In the genomic region with DNA sequence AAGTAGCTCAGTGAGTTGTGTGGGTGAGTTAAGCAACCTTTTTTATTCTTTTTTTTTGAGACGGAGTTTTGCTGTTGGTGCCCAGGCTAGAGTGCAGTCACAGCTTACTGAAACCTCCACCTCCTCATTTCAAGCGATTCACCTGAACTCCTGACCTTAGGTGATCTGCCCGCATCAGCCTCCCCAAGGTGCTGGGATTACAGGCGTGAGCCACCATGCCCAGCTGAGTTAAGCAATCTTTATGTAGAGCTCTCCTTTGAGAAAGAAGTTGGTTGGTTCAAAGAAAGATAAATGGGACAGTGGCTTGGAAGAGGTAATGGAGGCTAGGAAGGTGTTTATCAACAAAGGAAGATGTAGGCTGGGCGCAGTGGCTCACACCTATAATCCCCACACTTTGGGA, we compare ENCODE assay signal across 12 cellular contexts. TPM values are rescaled to one million over a fixed set of nuclear protein-coding genes. Genes with fewer than 3 reads are reported as not detected.
DNase-seq lines count a peak whose midpoint lies in the region; ATAC-seq and TF ChIP-seq lines count a peak whose summit lies in the region.
"Had no signal": no experiment of that assay in that cellular context is flagged by ENCODE, and none has a peak within 500 bp of the region (broad histone marks: within the 10 kb centered on the region; RNA-seq: fewer than 3 reads in every experiment).

No MANE protein-coding gene starts in this region.

- TF ChIP-seq CTCF in GM06990 (IDR thresholded peaks at IDR 0.05; ENCODE audit: insufficient read depth, low read length, poor library complexity, severe bottlenecking) (no peak), OCI-LY3 (IDR thresholded peaks at IDR 0.05; ENCODE audit: low read depth, low read length) (no peak), dorsolateral prefrontal cortex (IDR thresholded peaks at IDR 0.05 in 54 of 56, conservative IDR thresholded peaks at IDR 0.05 in 2 of 56; ENCODE audit: low read depth in 1 of 56, partially characterized antibody in 56 of 56) (no peak), mesothelial cell of epicardium (IDR thresholded peaks at IDR 0.05; ENCODE audit: unreplicated experiment) (no peak)

- H3K4me3 ChIP-seq in GM06990 (replicated peaks; ENCODE audit: low read depth, low read length) (peak overlapping the region; percentile 82), OCI-LY3 (ENCODE audit: low read length) (peak overlapping the region; percentile 83), dorsolateral prefrontal cortex (peak overlapping the region in 46 of 59 donors; percentile 1 to 99 (median 90))

- H3K27me3 Mint-ChIP-seq in mesothelial cell of epicardium (ENCODE audit: low read depth) = no peaks in the 10 kb centered on the region

- intact Hi-C loops in dorsolateral prefrontal cortex (cut with DNase I) = loop anchor here in 1 of 2 donors (5.0 kb wide), 2 partner anchors 198 to 218 kb away; a partner anchor contains a TSS

- no peaks in the 10 kb centered on the region for H3K9me3 Mint-ChIP-seq in mesothelial cell of epicardium
- H3K9me3 Mint-ChIP-seq: immature natural killer cell had no signal

- peak overlapping the region; percentile 97 for H3K4me2 ChIP-seq in OCI-LY3 (ENCODE audit: low read length)

- peak overlapping the region; percentile 61 for H3K4me3 Mint-ChIP-seq in mesothelial cell of epicardium
- H3K4me3 Mint-ChIP-seq: immature natural killer cell had no signal

- peaks cover 3% of the 10 kb centered on the region; the same call in 1 of the 2 replicates for H3K9me3 ChIP-seq in OCI-LY3 (ENCODE audit: insufficient read depth, low read length)
- H3K9me3 ChIP-seq: Peyer's patch had no signal

- peaks cover 92% of the 10 kb centered on the region for H3K79me2 ChIP-seq in OCI-LY3 (ENCODE audit: low read length)

- no peaks in the 10 kb centered on the region for H3K36me3 Mint-ChIP-seq in mesothelial cell of epicardium

- peaks cover 75% of the 10 kb centered on the region for H4K20me1 ChIP-seq in OCI-LY3 (ENCODE audit: insufficient read depth, low read length)

- no peak for ATAC-seq in HG03342 (IDR thresholded peaks at IDR 0.05; ENCODE audit: unreplicated experiment)
- ATAC-seq in HG03175 (IDR thresholded peaks at IDR 0.05; ENCODE audit: unreplicated experiment) = no peak
- ATAC-seq in SK-N-SH treated with all-trans-retinoic acid at 6 μM for 48 hours = no peak

- H2AFZ ChIP-seq in OCI-LY3 (ENCODE audit: low read depth, low read length) = no peak overlapping the region

- no peak for DNase-seq in GM06990 (ENCODE audit: extremely low read depth, insufficient read length)
- DNase-seq in dorsolateral prefrontal cortex = no peak
- DNase-seq in mesothelial cell of epicardium (ENCODE audit: low spot score in 2 of 2, unreplicated experiment in 2 of 2) = no peak
- no peak for DNase-seq in NCI-H187 treated with DMSO at 0.1 percent for 48 hours (lab: John Stamatoyannopoulos, UW)
- DNase-seq: caudate nucleus, immature natural killer cell, NCI-H1417, Peyer's patch had no signal

- peaks cover 51% of the 10 kb centered on the region for H3K4me1 ChIP-seq in OCI-LY3 (ENCODE audit: low read length)

- peaks cover 47% of the 10 kb centered on the region for H3K4me1 Mint-ChIP-seq in mesothelial cell of epicardium

- H3K9ac ChIP-seq in OCI-LY3 (ENCODE audit: low read length) = peak overlapping the region; percentile 6

- H3K36me3 ChIP-seq in GM06990 (ENCODE audit: control insufficient read depth, insufficient read depth, low read length) (peaks cover 7% of the 10 kb centered on the region), OCI-LY3 (replicated peaks; ENCODE audit: low read depth, low read length) (peaks cover 82% of the 10 kb centered on the region)

- H3K27ac ChIP-seq in OCI-LY3 (ENCODE audit: low read length) (peak overlapping the region; percentile 2; the same call in 1 of the 2 replicates), dorsolateral prefrontal cortex (peak overlapping the region in 7 of 59 donors; percentile 2 to 46 (median 12))
- H3K27ac ChIP-seq: Peyer's patch had no signal

- H3K27me3 ChIP-seq in GM06990 (replicated peaks; ENCODE audit: control insufficient read depth, insufficient read depth, low read length) (no peaks in the 10 kb centered on the region), OCI-LY3 (ENCODE audit: low read depth, low read length) (no peaks in the 10 kb centered on the region), dorsolateral prefrontal cortex (no peaks in the 10 kb centered on the region)
- H3K27me3 ChIP-seq: Peyer's patch had no signal

- peak overlapping the region; percentile 76 for H3K27ac Mint-ChIP-seq in mesothelial cell of epicardium

TF ChIP-seq in SK-N-SH treated with all-trans-retinoic acid at 6 μM for 48 hours, 23 proteins besides CTCF, POLR2A, EP300 and RAD21:
- TF ChIP-seq ESRRG (CRISPR knock-in tag; IDR thresholded peaks at IDR 0.05) = no peak
- no peak for TF ChIP-seq ARNTL (CRISPR knock-in tag; IDR thresholded peaks at IDR 0.05; ENCODE audit: borderline replicate concordance, low read depth)
- TF ChIP-seq RARB (CRISPR knock-in tag; IDR thresholded peaks at IDR 0.05) = no peak
- TF ChIP-seq, protein P1, sequence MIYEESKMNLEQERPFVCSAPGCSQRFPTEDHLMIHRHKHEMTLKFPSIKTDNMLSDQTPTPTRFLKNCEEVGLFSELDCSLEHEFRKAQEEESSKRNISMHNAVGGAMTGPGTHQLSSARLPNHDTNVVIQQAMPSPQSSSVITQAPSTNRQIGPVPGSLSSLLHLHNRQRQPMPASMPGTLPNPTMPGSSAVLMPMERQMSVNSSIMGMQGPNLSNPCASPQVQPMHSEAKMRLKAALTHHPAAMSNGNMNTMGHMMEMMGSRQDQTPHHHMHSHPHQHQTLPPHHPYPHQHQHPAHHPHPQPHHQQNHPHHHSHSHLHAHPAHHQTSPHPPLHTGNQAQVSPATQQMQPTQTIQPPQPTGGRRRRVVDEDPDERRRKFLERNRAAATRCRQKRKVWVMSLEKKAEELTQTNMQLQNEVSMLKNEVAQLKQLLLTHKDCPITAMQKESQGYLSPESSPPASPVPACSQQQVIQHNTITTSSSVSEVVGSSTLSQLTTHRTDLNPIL (CRISPR knock-in tag; IDR thresholded peaks at IDR 0.05; ENCODE audit: low read depth) = no peak
- TF ChIP-seq CSDC2 (CRISPR knock-in tag; IDR thresholded peaks at IDR 0.05) = no peak
- no peak for TF ChIP-seq BACH2 (CRISPR knock-in tag; IDR thresholded peaks at IDR 0.05; ENCODE audit: borderline replicate concordance)
- no peak for TF ChIP-seq SNAI2 (CRISPR knock-in tag; IDR thresholded peaks at IDR 0.05)
- TF ChIP-seq GLIS3 (CRISPR knock-in tag; IDR thresholded peaks at IDR 0.05) = no peak
- no peak for TF ChIP-seq ZFP3 (CRISPR knock-in tag; IDR thresholded peaks at IDR 0.05)
- TF ChIP-seq ZNF8 (CRISPR knock-in tag; IDR thresholded peaks at IDR 0.05) = no peak

RNA-seq across cellular contexts. Expression of a gene that starts 3.2 kb away (rescaled TPM):
- total RNA-seq in dorsolateral prefrontal cortex = 100 to 1,000 TPM in 7 of 120 experiments, 10 to 100 TPM in 113; 33.4 to 188 (median 66.6) TPM
- 51.8 to 54.4 TPM (median 54.2 TPM) in 3 replicates for total RNA-seq in mesothelial cell of epicardium

RNA-seq across cellular contexts. Expression of a gene that starts 48.1 kb away (rescaled TPM):
- total RNA-seq in dorsolateral prefrontal cortex = 1,000 to 10,000 TPM in 14 of 120 experiments, 100 to 1,000 TPM in 106; 402 to 1,527 (median 843) TPM
- 93.8 to 105 TPM (median 94.1 TPM) in 3 replicates for total RNA-seq in mesothelial cell of epicardium
